25 cellular contexts compared by ENCODE assay signal in genomic region chr6:156282087-156282486, GRCh38.
"Had no signal": no experiment of that assay in that cellular context is flagged by ENCODE, and none has a peak within 500 bp of the region (broad histone marks: within the 10 kb centered on the region; RNA-seq: fewer than 3 reads in every experiment).

No MANE protein-coding gene starts in this region.

- ATAC-seq: left colon; natural killer cell; sciatic nerve; stimulated activated effector memory CD8-positive, alpha-beta T cell treated with anti-CD3 and anti-CD28 coated beads, Interleukin-12 subunit alpha, Interleukin-12 subunit beta, amount 100 ng/mL, for 72 hours; stimulated activated naive CD8-positive, alpha-beta T cell treated with anti-CD3 and anti-CD28 coated beads, Interleukin-15, Interleukin-2, amounts not matched to agents 100 U/mL and 50 U/mL, for 24 hours had no signal

- H3K4me3 ChIP-seq: dorsolateral prefrontal cortex, lung, neural progenitor cell, smooth muscle cell, testis, tibial artery had no signal

- FAIRE-seq: frontal cortex had no signal

- H3K27ac Mint-ChIP-seq: immature natural killer cell; memory B cell; natural killer cell; neural progenitor cell; progenitor cell of endocrine pancreas; stimulated activated effector memory CD8-positive, alpha-beta T cell treated with anti-CD3 and anti-CD28 coated beads, Interleukin-12 subunit alpha, Interleukin-12 subunit beta, amount 100 ng/mL, for 72 hours; type B pancreatic cell had no signal

- H3K36me3 ChIP-seq: neural progenitor cell, tibial artery had no signal

- H3K4me2 ChIP-seq: neural progenitor cell, smooth muscle cell had no signal

- H3K9me3 ChIP-seq: testis, tibial artery had no signal

- DNase-seq: dorsolateral prefrontal cortex; effector CD4-positive, alpha-beta T cell; hypothalamus; immature natural killer cell; islet precursor cell; kidney glomerular epithelial cell; left colon; natural killer cell; stimulated activated CD4-positive, alpha-beta T cell treated with anti-CD3 and anti-CD28 coated beads, Interleukin-12 subunit alpha, Interleukin-12 subunit beta, amount 100 ng/mL, for 4 hours; stimulated activated CD4-positive, alpha-beta T cell treated with anti-CD3 and anti-CD28 coated beads, Interleukin-1b, Interleukin-23, amount 100 ng/mL, for 48 hours; stimulated activated CD4-positive, alpha-beta T cell treated with anti-CD3 and anti-CD28 coated beads, Interleukin-4, amount 100 ng/mL, for 1 hour; stimulated activated naive CD8-positive, alpha-beta T cell treated with anti-CD3 and anti-CD28 coated beads, Interleukin-15, Interleukin-2, amounts not matched to agents 100 U/mL and 50 U/mL, for 24 hours; substantia nigra; testis; tibial artery had no signal

- H3K9ac ChIP-seq: neural progenitor cell, parathyroid adenoma had no signal

- H3K27me3 Mint-ChIP-seq: progenitor cell of endocrine pancreas, type B pancreatic cell had no signal

- H3K36me3 Mint-ChIP-seq: immature natural killer cell; natural killer cell; neural progenitor cell; stimulated activated effector memory CD8-positive, alpha-beta T cell treated with anti-CD3 and anti-CD28 coated beads, Interleukin-12 subunit alpha, Interleukin-12 subunit beta, amount 100 ng/mL, for 72 hours; type B pancreatic cell had no signal

- H3K4me3 Mint-ChIP-seq: immature natural killer cell; memory B cell; natural killer cell; neural progenitor cell; stimulated activated effector memory CD8-positive, alpha-beta T cell treated with anti-CD3 and anti-CD28 coated beads, Interleukin-12 subunit alpha, Interleukin-12 subunit beta, amount 100 ng/mL, for 72 hours; type B pancreatic cell had no signal

- H3K27ac ChIP-seq: neural progenitor cell, parathyroid adenoma, testis, tibial artery had no signal

- H3K79me2 ChIP-seq: parathyroid adenoma had no signal

- H2AFZ ChIP-seq: neural progenitor cell, parathyroid adenoma had no signal

- H3K4me1 Mint-ChIP-seq: immature natural killer cell; natural killer cell; stimulated activated effector memory CD8-positive, alpha-beta T cell treated with anti-CD3 and anti-CD28 coated beads, Interleukin-12 subunit alpha, Interleukin-12 subunit beta, amount 100 ng/mL, for 72 hours had no signal

- H3K27me3 ChIP-seq: neural progenitor cell, testis, tibial artery had no signal

- H3K4me1 ChIP-seq: parathyroid adenoma, tibial artery had no signal
